In the genomic region with DNA sequence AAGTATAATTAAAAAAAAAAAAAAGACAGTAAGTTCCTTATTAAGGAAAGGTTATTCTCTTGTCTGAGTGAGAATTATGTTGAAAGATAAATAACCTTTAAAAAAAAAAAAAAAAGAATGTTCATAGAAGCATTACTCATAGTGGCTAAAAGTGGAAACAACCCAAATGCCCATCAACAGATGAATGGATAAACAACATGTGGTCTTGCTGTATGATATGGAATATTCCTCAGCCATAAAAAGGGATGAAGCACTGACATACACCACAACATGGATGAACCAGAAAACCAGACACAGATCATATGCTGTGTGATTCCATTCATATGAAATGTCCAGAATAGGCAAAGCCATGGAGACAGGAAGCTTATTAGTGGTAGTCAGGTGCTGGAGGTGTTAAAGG, we compare ENCODE assay signal across 2 cellular contexts.
TF ChIP-seq lines count a peak whose summit lies in the region.

No MANE protein-coding gene starts in this region.

TF ChIP-seq in HEK293, 187 proteins besides CTCF, POLR2A, EP300 and RAD21:
- TF ChIP-seq ZNF404 (tag by site-specific recombination; IDR thresholded peaks at IDR 0.05) = no peak
- TF ChIP-seq SCRT1 (tag by site-specific recombination; IDR thresholded peaks at IDR 0.05; ENCODE audit: borderline replicate concordance) = peak; percentile 35; the same call in 1 of the 2 replicates
- TF ChIP-seq ZNF544 (tag by site-specific recombination; IDR thresholded peaks at IDR 0.05) = no peak
- TF ChIP-seq ZNF600 (tag by site-specific recombination; IDR thresholded peaks at IDR 0.05) = 0 out of 2 replicates have a peak, but pooled peaks have one; percentile 33
- TF ChIP-seq SCRT2 (tag by site-specific recombination; IDR thresholded peaks at IDR 0.05) = peak; percentile 70
- TF ChIP-seq, protein P1, sequence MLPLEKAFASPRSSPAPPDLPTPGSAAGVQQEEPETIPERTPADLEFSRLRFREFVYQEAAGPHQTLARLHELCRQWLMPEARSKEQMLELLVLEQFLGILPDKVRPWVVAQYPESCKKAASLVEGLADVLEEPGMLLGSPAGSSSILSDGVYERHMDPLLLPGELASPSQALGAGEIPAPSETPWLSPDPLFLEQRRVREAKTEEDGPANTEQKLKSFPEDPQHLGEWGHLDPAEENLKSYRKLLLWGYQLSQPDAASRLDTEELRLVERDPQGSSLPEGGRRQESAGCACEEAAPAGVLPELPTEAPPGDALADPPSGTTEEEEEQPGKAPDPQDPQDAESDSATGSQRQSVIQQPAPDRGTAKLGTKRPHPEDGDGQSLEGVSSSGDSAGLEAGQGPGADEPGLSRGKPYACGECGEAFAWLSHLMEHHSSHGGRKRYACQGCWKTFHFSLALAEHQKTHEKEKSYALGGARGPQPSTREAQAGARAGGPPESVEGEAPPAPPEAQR (tag by site-specific recombination; IDR thresholded peaks at IDR 0.05) = no peak
- TF ChIP-seq, protein P2, sequence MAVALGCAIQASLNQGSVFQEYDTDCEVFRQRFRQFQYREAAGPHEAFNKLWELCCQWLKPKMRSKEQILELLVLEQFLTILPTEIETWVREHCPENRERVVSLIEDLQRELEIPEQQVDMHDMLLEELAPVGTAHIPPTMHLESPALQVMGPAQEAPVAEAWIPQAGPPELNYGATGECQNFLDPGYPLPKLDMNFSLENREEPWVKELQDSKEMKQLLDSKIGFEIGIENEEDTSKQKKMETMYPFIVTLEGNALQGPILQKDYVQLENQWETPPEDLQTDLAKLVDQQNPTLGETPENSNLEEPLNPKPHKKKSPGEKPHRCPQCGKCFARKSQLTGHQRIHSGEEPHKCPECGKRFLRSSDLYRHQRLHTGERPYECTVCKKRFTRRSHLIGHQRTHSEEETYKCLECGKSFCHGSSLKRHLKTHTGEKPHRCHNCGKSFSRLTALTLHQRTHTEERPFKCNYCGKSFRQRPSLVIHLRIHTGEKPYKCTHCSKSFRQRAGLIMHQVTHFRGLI (tag by site-specific recombination; IDR thresholded peaks at IDR 0.05) = no peak
- no peak for TF ChIP-seq OVOL3 (tag by site-specific recombination; IDR thresholded peaks at IDR 0.05)
- TF ChIP-seq KLF10 (tag by site-specific recombination; IDR thresholded peaks at IDR 0.05) = no peak
- TF ChIP-seq ZNF274 (IDR thresholded peaks at IDR 0.05; ENCODE audit: low read length) = no peak
- no peak for TF ChIP-seq ZNF274 (tag by site-specific recombination; IDR thresholded peaks at IDR 0.05; ENCODE audit: borderline replicate concordance)
- no peak for TF ChIP-seq ZNF843 (tag by site-specific recombination; IDR thresholded peaks at IDR 0.05)
- TF ChIP-seq ZNF146 (tag by site-specific recombination; IDR thresholded peaks at IDR 0.05) = peak; percentile 28; the same call in 1 of the 2 replicates
- TF ChIP-seq, protein P3, sequence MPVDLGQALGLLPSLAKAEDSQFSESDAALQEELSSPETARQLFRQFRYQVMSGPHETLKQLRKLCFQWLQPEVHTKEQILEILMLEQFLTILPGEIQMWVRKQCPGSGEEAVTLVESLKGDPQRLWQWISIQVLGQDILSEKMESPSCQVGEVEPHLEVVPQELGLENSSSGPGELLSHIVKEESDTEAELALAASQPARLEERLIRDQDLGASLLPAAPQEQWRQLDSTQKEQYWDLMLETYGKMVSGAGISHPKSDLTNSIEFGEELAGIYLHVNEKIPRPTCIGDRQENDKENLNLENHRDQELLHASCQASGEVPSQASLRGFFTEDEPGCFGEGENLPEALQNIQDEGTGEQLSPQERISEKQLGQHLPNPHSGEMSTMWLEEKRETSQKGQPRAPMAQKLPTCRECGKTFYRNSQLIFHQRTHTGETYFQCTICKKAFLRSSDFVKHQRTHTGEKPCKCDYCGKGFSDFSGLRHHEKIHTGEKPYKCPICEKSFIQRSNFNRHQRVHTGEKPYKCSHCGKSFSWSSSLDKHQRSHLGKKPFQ (tag by site-specific recombination; IDR thresholded peaks at IDR 0.05) = no peak
- TF ChIP-seq, protein P4, sequence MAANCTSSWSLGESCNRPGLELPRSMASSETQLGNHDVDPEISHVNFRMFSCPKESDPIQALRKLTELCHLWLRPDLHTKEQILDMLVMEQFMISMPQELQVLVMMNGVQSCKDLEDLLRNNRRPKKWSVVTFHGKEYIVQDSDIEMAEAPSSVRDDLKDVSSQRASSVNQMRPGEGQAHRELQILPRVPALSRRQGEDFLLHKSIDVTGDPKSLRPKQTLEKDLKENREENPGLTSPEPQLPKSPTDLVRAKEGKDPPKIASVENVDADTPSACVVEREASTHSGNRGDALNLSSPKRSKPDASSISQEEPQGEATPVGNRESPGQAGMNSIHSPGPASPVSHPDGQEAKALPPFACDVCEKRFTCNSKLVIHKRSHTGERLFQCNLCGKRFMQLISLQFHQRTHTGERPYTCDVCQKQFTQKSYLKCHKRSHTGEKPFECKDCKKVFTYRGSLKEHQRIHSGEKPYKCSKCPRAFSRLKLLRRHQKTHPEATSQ (tag by site-specific recombination; IDR thresholded peaks at IDR 0.05) = no peak
- TF ChIP-seq KLF8 (tag by site-specific recombination; IDR thresholded peaks at IDR 0.05) = no peak
- TF ChIP-seq ZNF560 (tag by site-specific recombination; IDR thresholded peaks at IDR 0.05; ENCODE audit: borderline replicate concordance) = no peak
- TF ChIP-seq YY1 (tag by site-specific recombination; IDR thresholded peaks at IDR 0.05) = no peak
- no peak for TF ChIP-seq ZIC2 (tag by site-specific recombination; IDR thresholded peaks at IDR 0.05)

TF ChIP-seq in K562, 482 proteins besides CTCF, POLR2A, EP300 and RAD21:
- no peak for TF ChIP-seq JUNB (CRISPR knock-in tag; conservative IDR thresholded peaks at IDR 0.05)
- TF ChIP-seq HMG20A (CRISPR knock-in tag; conservative IDR thresholded peaks at IDR 0.05) = no peak
- peak; percentile 28; the same call in 1 of the 2 replicates for TF ChIP-seq MEF2A (IDR thresholded peaks at IDR 0.05; ENCODE audit: control insufficient read depth, low read depth, low read length)
